23 cellular contexts compared by ENCODE assay signal in the genomic region with DNA sequence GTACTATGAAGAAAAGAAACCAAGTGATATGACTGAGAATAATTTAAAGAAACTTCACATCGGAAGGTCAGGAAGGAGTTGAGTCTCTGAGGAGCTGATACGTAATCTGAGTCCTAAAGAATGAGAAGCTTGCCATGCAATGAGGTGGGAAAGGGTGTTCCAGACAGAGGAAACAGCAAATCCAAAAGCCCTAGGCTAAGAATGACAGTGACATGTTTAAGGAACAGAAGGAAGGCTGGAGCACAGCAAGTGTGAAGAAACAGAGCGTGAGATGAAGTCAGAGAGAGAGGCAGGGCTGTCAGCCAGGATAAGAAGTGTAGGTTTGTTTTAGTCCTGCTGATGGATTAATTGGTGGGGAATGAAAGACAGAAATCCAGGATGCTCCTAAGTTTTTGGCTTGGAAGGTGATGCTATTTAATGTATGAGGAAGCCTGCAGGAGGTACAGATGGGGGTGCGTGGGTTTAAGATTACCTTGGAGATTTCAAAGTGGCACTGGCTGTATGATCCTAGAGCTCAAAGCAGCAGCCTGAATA. TPM values are rescaled to one million over a fixed set of nuclear protein-coding genes. Genes with fewer than 3 reads are reported as not detected.
A peak's percentile ranks its signal among the peaks of the same experiment; 100 is the strongest.
DNase-seq lines count a peak whose midpoint lies in the region; TF ChIP-seq lines count a peak whose summit lies in the region.
"Had no signal": no experiment of that assay in that cellular context is flagged by ENCODE, and none has a peak within 500 bp of the region (broad histone marks: within the 10 kb centered on the region; RNA-seq: fewer than 3 reads in every experiment).

No MANE protein-coding gene starts in this region.

- H2AFZ ChIP-seq in mesenchymal stem cell (ENCODE audit: low read depth, low read length) = no peak overlapping the region

- no peak overlapping the region for H3K23ac ChIP-seq in mesenchymal stem cell (ENCODE audit: low read length in 2 of 2)

- in situ Hi-C loops in transverse colon (cut with MboI; ENCODE audit: low pct_ligation_motif_present in 1 of 4, low pct_unique_long_range_greater_than_20kb in 1 of 4, low sequenced_read_pairs in 3 of 4) = no loop called here

- no peak overlapping the region for H2AK5ac ChIP-seq in mesenchymal stem cell (ENCODE audit: low read length, severe bottlenecking)

- H3K9me3 ChIP-seq in HEK293 (ENCODE audit: control insufficient read depth, insufficient read depth, low read depth, low read length) = no peaks in the 10 kb centered on the region
- H3K9me3 ChIP-seq in mesenchymal stem cell (ENCODE audit: control insufficient read depth, low read length) = no peaks in the 10 kb centered on the region
- H3K9me3 ChIP-seq in tibial nerve = no peaks in the 10 kb centered on the region
- H3K9me3 ChIP-seq in transverse colon = no peaks in the 10 kb centered on the region
- H3K9me3 ChIP-seq: BE2C, HAP-1, SJSA1 had no signal

- TF ChIP-seq POLR2A in tibial nerve (IDR thresholded peaks at IDR 0.05) (no peak), transverse colon (IDR thresholded peaks at IDR 0.05) (no peak)

- H3K27me3 ChIP-seq in mesenchymal stem cell (ENCODE audit: control insufficient read depth in 1 of 2, insufficient read depth in 1 of 2, low read length in 2 of 2) (peaks cover 43 to 67% of the 10 kb centered on the region in 2 experiments), tibial nerve (no peaks in the 10 kb centered on the region), transverse colon (no peaks in the 10 kb centered on the region)
- H3K27me3 ChIP-seq: BE2C had no signal

- H3K18ac ChIP-seq in mesenchymal stem cell (ENCODE audit: low read depth in 1 of 2, low read length in 2 of 2) = no peak overlapping the region

- no peak overlapping the region for H2BK120ac ChIP-seq in mesenchymal stem cell (ENCODE audit: low read depth, low read length)

- no peak overlapping the region for H3K9ac ChIP-seq in mesenchymal stem cell (ENCODE audit: low read length)

- 79% methylated on average over 4 of the region's 4 CpGs for WGBS in mesenchymal stem cell
- 76 to 84% methylated on average over 4 of the region's 4 CpGs for WGBS in tibial nerve, 2 donors
- WGBS in transverse colon (ENCODE audit: low coverage in 1 of 2), 2 donors = 82 to 86% methylated on average over 4 of the region's 4 CpGs

- no peak overlapping the region for H4K8ac ChIP-seq in mesenchymal stem cell (ENCODE audit: low read length)

- H2BK12ac ChIP-seq in mesenchymal stem cell (ENCODE audit: low read length in 2 of 2) = no peak overlapping the region

- TF ChIP-seq CTCF in HEK293 (tag by site-specific recombination; IDR thresholded peaks at IDR 0.05) = no peak
- TF ChIP-seq CTCF in tibial nerve (IDR thresholded peaks at IDR 0.05) = no peak
- TF ChIP-seq CTCF in transverse colon (IDR thresholded peaks at IDR 0.05) = no peak

- no peak for TF ChIP-seq EP300 in tibial nerve (IDR thresholded peaks at IDR 0.05)
- no peak for TF ChIP-seq EP300 in transverse colon (IDR thresholded peaks at IDR 0.05; ENCODE audit: low read depth)

- no peaks in the 10 kb centered on the region for H3K79me1 ChIP-seq in mesenchymal stem cell (replicated peaks; ENCODE audit: low read length, poor library complexity, severe bottlenecking)

- POLR2A ChIA-PET in HEK293 (lab: Yijun Ruan, JAX) = interaction anchor here (1.7 to 2.2 kb wide), 3 partner anchors 16 to 28 kb away, joined by 5 to 7 read pairs (median 7); partner anchors contain the start of gene TAF15

- intact Hi-C loops in transverse colon (cut with DNase I; ENCODE audit: low total_unique reads) = no loop called here

- no peak overlapping the region for H3K4ac ChIP-seq in mesenchymal stem cell (ENCODE audit: low read depth in 1 of 2, low read length in 2 of 2)

- no peaks in the 10 kb centered on the region for H3K36me3 ChIP-seq in HEK293 (ENCODE audit: control insufficient read depth in 2 of 2, insufficient read depth in 1 of 2, low read length in 2 of 2)
- no peaks in the 10 kb centered on the region for H3K36me3 ChIP-seq in mesenchymal stem cell (ENCODE audit: control insufficient read depth in 1 of 2, insufficient read depth in 2 of 2, low read depth in 1 of 2, low read length in 2 of 2)
- H3K36me3 ChIP-seq in tibial nerve = peaks cover 0 to 12% (median 0%) of the 10 kb centered on the region in 3 donors
- no peaks in the 10 kb centered on the region for H3K36me3 ChIP-seq in transverse colon
- H3K36me3 ChIP-seq: BE2C, HAP-1, SJSA1 had no signal

- H3K27ac ChIP-seq in HEK293 (ENCODE audit: extremely low read depth, low read depth, low read length) (no peak overlapping the region), caudate nucleus (ENCODE audit: low read depth, low read length) (peak overlapping the region; percentile 44), mesenchymal stem cell (ENCODE audit: low read length, poor library complexity, severe bottlenecking) (no peak overlapping the region), tibial nerve (peak overlapping the region in 3 of 4 donors; percentile 5 to 96 (median 65)), transverse colon (no peak overlapping the region)
- H3K27ac ChIP-seq: SJSA1 had no signal

- H3K4me3 ChIP-seq in HEK293 (ENCODE audit: low read depth, low read length) (no peak overlapping the region), mesenchymal stem cell (ENCODE audit: insufficient read depth in 1 of 2, low read depth in 1 of 2, low read length in 2 of 2) (no peak overlapping the region), tibial nerve (no peak overlapping the region), transverse colon (no peak overlapping the region)
- H3K4me3 ChIP-seq: HAP-1, SJSA1 had no signal

- H2BK15ac ChIP-seq in mesenchymal stem cell (ENCODE audit: low read depth, poor library complexity, severe bottlenecking) = no peak overlapping the region

- no peak overlapping the region for H2BK5ac ChIP-seq in mesenchymal stem cell (ENCODE audit: low read depth, low read length, poor library complexity, severe bottlenecking)

- no peak overlapping the region for H4K91ac ChIP-seq in mesenchymal stem cell (ENCODE audit: low read length)

- CTCF ChIA-PET in HEK293 (lab: Yijun Ruan, JAX) = interaction anchor here (1.0 to 5.9 kb wide), 6 partner anchors 10 to 24 kb away, joined by 3 to 56 read pairs (median 6); no protein-coding TSS in a partner anchor

- H3K4me2 ChIP-seq in mesenchymal stem cell (ENCODE audit: low read length, poor library complexity, severe bottlenecking) = no peak overlapping the region

- H3K4me1 ChIP-seq in HEK293 (ENCODE audit: control insufficient read depth, insufficient read depth, low read length) (no peaks in the 10 kb centered on the region), mesenchymal stem cell (ENCODE audit: control insufficient read depth, insufficient read depth, low read depth, low read length) (peaks cover 4% of the 10 kb centered on the region), tibial nerve (peaks cover 0 to 80% (median 42%) of the 10 kb centered on the region in 4 donors), transverse colon (peaks cover 25 to 57% (median 45%) of the 10 kb centered on the region in 4 donors)
- H3K4me1 ChIP-seq: HAP-1 had no signal

- H3K14ac ChIP-seq in mesenchymal stem cell (ENCODE audit: low read length in 2 of 2) = no peak overlapping the region

- DNase-seq in caudate nucleus (lab: John Stamatoyannopoulos, UW) (peak in 19 of 61 donors; percentile 7 to 84 (median 44)), mesenchymal stem cell (peak; percentile 39), tibial nerve (ENCODE audit: low spot score in 2 of 2) (no peak), amygdala (lab: John Stamatoyannopoulos, UW) (no peak), transverse colon (no peak), amniotic stem cell (lab: John Stamatoyannopoulos, UW) (no peak)
- DNase-seq: BE2C; CD4-positive, alpha-beta T cell; DND-41; KG1; MV-4-11; NCI-H1105 treated with DMSO at 0.1 percent for 48 hours; NCI-H2029 treated with DMSO at 0.1 percent for 48 hours; NCI-H2171; NCI-H446; NCI-H526; OCI-M1 had no signal

TF ChIP-seq in HEK293, 187 proteins besides CTCF, POLR2A, EP300 and RAD21 (continues in another document):
- TF ChIP-seq ZNF140 (tag by site-specific recombination; IDR thresholded peaks at IDR 0.05) = no peak
- no peak for TF ChIP-seq ZNF423 (tag by site-specific recombination; IDR thresholded peaks at IDR 0.05)

RNA-seq across cellular contexts. Expression of gene MMP28, which starts 14.5 kb away (rescaled TPM):
- 4.8 TPM for polyA plus RNA-seq in mesenchymal stem cell (2013, experiment 1 of 2)
- polyA plus RNA-seq in mesenchymal stem cell (2013, experiment 2 of 2) = 4.7 TPM
- 100 to 1,000 TPM in 3 of 4 donors, 10 to 100 TPM in 1; 71.7 to 174 (median 136) TPM for total RNA-seq in tibial nerve
- 100 to 1,000 TPM; 104 to 368 (median 128) TPM for total RNA-seq in transverse colon
- total RNA-seq: A673 had no signal

RNA-seq across cellular contexts. Expression of gene C17orf50, which starts 20.3 kb away (rescaled TPM):
- not detected for polyA plus RNA-seq in mesenchymal stem cell (2013, experiment 1 of 2)
- not detected for polyA plus RNA-seq in mesenchymal stem cell (2013, experiment 2 of 2)
- total RNA-seq in tibial nerve = not detected
- total RNA-seq in transverse colon = not detected
- total RNA-seq: A673; CD4-positive, alpha-beta T cell; HT1080; Right ventricle myocardium inferior; SJSA1 had no signal

RNA-seq across cellular contexts. Expression of gene GAS2L2, which starts 27.9 kb away (rescaled TPM):
- polyA plus RNA-seq in mesenchymal stem cell (2013, experiment 1 of 2) = not detected
- polyA plus RNA-seq in mesenchymal stem cell (2013, experiment 2 of 2) = not detected
- total RNA-seq in tibial nerve = 1 to 10 TPM in 3 of 4 donors, under 1 TPM in 1; 0.84 to 1.4 (median 1.1) TPM
- not detected for total RNA-seq in transverse colon
- total RNA-seq: A673, SJSA1 had no signal

RNA-seq across cellular contexts. Expression of gene TAF15, which starts 28.3 kb away (rescaled TPM):
- polyA plus RNA-seq in mesenchymal stem cell (2013, experiment 1 of 2) = 77.4 TPM
- polyA plus RNA-seq in mesenchymal stem cell (2013, experiment 2 of 2) = 77.5 TPM
- 100 to 1,000 TPM in 1 of 4 donors, 10 to 100 TPM in 3; 62.8 to 115 (median 88.4) TPM for total RNA-seq in tibial nerve
- 10 to 100 TPM; 13.1 to 74.3 (median 37.9) TPM for total RNA-seq in transverse colon

RNA-seq across cellular contexts. Expression of gene RASL10B, which starts 49.5 kb away (rescaled TPM):
- 19.0 TPM for polyA plus RNA-seq in mesenchymal stem cell (2013, experiment 1 of 2)
- 18.7 TPM for polyA plus RNA-seq in mesenchymal stem cell (2013, experiment 2 of 2)
- total RNA-seq in tibial nerve (10 to 100 TPM in 3 of 4 donors, 1 to 10 TPM in 1; 8.4 to 25.3 (median 21.9) TPM), transverse colon (1 to 10 TPM in 2 of 4 donors, under 1 TPM in 2; 0.41 to 1.6 (median 1.1) TPM)

Comparison
In these comparisons a context has a peak if more than half of its experiments do, and no peak if none do; other contexts are left out.
1. H3K27ac ChIP-seq: peak in caudate nucleus (single experiment) and tibial nerve (3 of 4); none in HEK293 (single experiment), mesenchymal stem cell (single experiment) and transverse colon (0 of 4).